In genomic region chr17:59617141-59617757, GRCh38 we compare ENCODE assay signal across 1 cellular context.
TF ChIP-seq lines count a peak whose summit lies in the region.

No MANE protein-coding gene starts in this region.

TF ChIP-seq in K562, 482 proteins besides CTCF, POLR2A, EP300 and RAD21 (continued from another document):
- TF ChIP-seq TFAP4 (CRISPR knock-in tag; IDR thresholded peaks at IDR 0.05; ENCODE audit: borderline replicate concordance) (no peak), ETS1 (conservative IDR thresholded peaks at IDR 0.05; ENCODE audit: control insufficient read depth, low read depth, low read length) (no peak), HNRNPUL1 (IDR thresholded peaks at IDR 0.05; ENCODE audit: low read length) (no peak), SRSF7 (optimal IDR thresholded peaks at IDR 0.05; ENCODE audit: low read depth, low read length) (no peak), ETV6 (IDR thresholded peaks at IDR 0.05; ENCODE audit: borderline replicate concordance in 1 of 2, low read depth in 2 of 2, low read length in 1 of 2) (no peak), ETV6 (CRISPR knock-in tag; IDR thresholded peaks at IDR 0.05; ENCODE audit: borderline replicate concordance) (no peak), HINFP (tag; conservative IDR thresholded peaks at IDR 0.05; ENCODE audit: low read depth) (no peak), ATF2 (CRISPR knock-in tag; IDR thresholded peaks at IDR 0.05) (no peak), TRIM24 (IDR thresholded peaks at IDR 0.05) (no peak), ZBTB1 (CRISPR knock-in tag; IDR thresholded peaks at IDR 0.05; ENCODE audit: borderline replicate concordance, low read depth) (no peak), CREB3 (tag; conservative IDR thresholded peaks at IDR 0.05; ENCODE audit: low read depth) (no peak), EGR1 (conservative IDR thresholded peaks at IDR 0.05) (no peak), ZNF274 (IDR thresholded peaks at IDR 0.05; ENCODE audit: borderline replicate concordance, low read depth, low read length) (no peak), CSDE1 (IDR thresholded peaks at IDR 0.05) (no peak), MED1 (CRISPR knock-in tag; IDR thresholded peaks at IDR 0.05; ENCODE audit: borderline replicate concordance) (no peak), CEBPG (CRISPR knock-in tag; IDR thresholded peaks at IDR 0.05) (no peak), CEBPG (tag; conservative IDR thresholded peaks at IDR 0.05 in 1 of 2, IDR thresholded peaks at IDR 0.05 in 1 of 2) (no peak), MAFF (IDR thresholded peaks at IDR 0.05; ENCODE audit: low read length) (no peak), ZNF583 (CRISPR knock-in tag; IDR thresholded peaks at IDR 0.05) (no peak), ZNF785 (CRISPR knock-in tag; IDR thresholded peaks at IDR 0.05) (no peak)
